Comparison of ENCODE assay signal across 8 cellular contexts in genomic region chr10:124152139-124152780, GRCh38. TPM values are rescaled to one million over a fixed set of nuclear protein-coding genes. Genes with fewer than 3 reads are reported as not detected.
A peak's percentile ranks its signal among the peaks of the same experiment; 100 is the strongest.
DNase-seq lines count a peak whose midpoint lies in the region; ATAC-seq and TF ChIP-seq lines count a peak whose summit lies in the region.

No MANE protein-coding gene starts in this region.

- TF ChIP-seq CTCF in PC-3 (conservative IDR thresholded peaks at IDR 0.05; ENCODE audit: low read depth, low read length) (no peak), foreskin keratinocyte (conservative IDR thresholded peaks at IDR 0.05) (no peak), prostate gland (IDR thresholded peaks at IDR 0.05) (no peak)

- H3K4me2 ChIP-seq in PC-3 (ENCODE audit: low read length) = peak overlapping the region; percentile 84

- DNase-seq in EL = peak; percentile 90
- peak; percentile 80 for DNase-seq in PC-3
- DNase-seq in foreskin keratinocyte = peak; percentile 59 to 79
- peak; percentile 52 for DNase-seq in prostate gland (ENCODE audit: low spot score)
- no peak for DNase-seq in CD8-positive, alpha-beta memory T cell
- DNase-seq in activated CD4-positive, alpha-beta memory T cell treated with anti-CD3 and anti-CD28 coated beads, Interleukin-2, amount 10 ng/mL, durations not matched to agents 7 days and 5 days = no peak

- H4K20me1 ChIP-seq in PC-3 (ENCODE audit: low read length) = no peaks in the 10 kb centered on the region

- BruUV-seq in PC-3 (replicated peaks; lab: Mats Ljungman, UMichigan) = no TSS peak

- peak overlapping the region; percentile 87 for H3K9ac ChIP-seq in PC-3 (ENCODE audit: low read length)

- peak overlapping the region; percentile 99 for H3K27ac ChIP-seq in PC-3 (ENCODE audit: low read length)
- peak overlapping the region; percentile 32 for H3K27ac ChIP-seq in foreskin keratinocyte
- peak overlapping the region in 1 of 2 donors; percentile 12 for H3K27ac ChIP-seq in prostate gland
- no peak overlapping the region for H3K27ac ChIP-seq in CD8-positive, alpha-beta memory T cell (ENCODE audit: low read depth, low read length)

- no peak for TF ChIP-seq POLR2A in prostate gland (IDR thresholded peaks at IDR 0.05)

- peak overlapping the region; percentile 59 for H3K4me3 ChIP-seq in PC-3 (ENCODE audit: low read length)
- no peak overlapping the region for H3K4me3 ChIP-seq in prostate gland
- H3K4me3 ChIP-seq in CD8-positive, alpha-beta memory T cell (ENCODE audit: low read length) = no peak overlapping the region

- no peaks in the 10 kb centered on the region for H3K79me2 ChIP-seq in PC-3 (ENCODE audit: low read length)

- intact Hi-C loops in PC-3 (cut with micrococcal nuclease) = loop anchor here (1.0 to 2.0 kb wide), 3 partner anchors 45 to 103 kb away; no protein-coding TSS in a partner anchor
- intact Hi-C loops in prostate gland (cut with DNase I) = no loop called here

- H3K36me3 ChIP-seq in PC-3 (ENCODE audit: low read depth, low read length) = no peaks in the 10 kb centered on the region
- H3K36me3 ChIP-seq in prostate gland = no peaks in the 10 kb centered on the region
- no peaks in the 10 kb centered on the region for H3K36me3 ChIP-seq in CD8-positive, alpha-beta memory T cell (ENCODE audit: insufficient read depth, low read length)

- H3K9me3 ChIP-seq in PC-3 (ENCODE audit: low read length) (no peaks in the 10 kb centered on the region), prostate gland (no peaks in the 10 kb centered on the region)
- H3K9me3 ChIP-seq in CD8-positive, alpha-beta memory T cell (ENCODE audit: low read length) = no peaks in the 10 kb centered on the region

- H3K27me3 ChIP-seq in PC-3 (ENCODE audit: low read length) (no peaks in the 10 kb centered on the region), foreskin keratinocyte (no peaks in the 10 kb centered on the region), prostate gland (replicated peaks; ENCODE audit: insufficient read depth) (no peaks in the 10 kb centered on the region)
- H3K27me3 ChIP-seq in CD8-positive, alpha-beta memory T cell (ENCODE audit: insufficient read depth, low read length, poor library complexity, severe bottlenecking) = no peaks in the 10 kb centered on the region

- H3K27me3 Mint-ChIP-seq in CD8-positive, alpha-beta memory T cell = peaks cover 13 to 21% of the 10 kb centered on the region in 2 donors
- H3K27me3 Mint-ChIP-seq in activated CD4-positive, alpha-beta memory T cell treated with anti-CD3 and anti-CD28 coated beads, Interleukin-2, amount 10 ng/mL, durations not matched to agents 7 days and 5 days = peaks cover 9% of the 10 kb centered on the region

- no peaks in the 10 kb centered on the region for H3K36me3 Mint-ChIP-seq in CD8-positive, alpha-beta memory T cell
- H3K36me3 Mint-ChIP-seq in activated CD4-positive, alpha-beta memory T cell treated with anti-CD3 and anti-CD28 coated beads, Interleukin-2, amount 10 ng/mL, durations not matched to agents 7 days and 5 days (ENCODE audit: low read depth) = peaks cover 3% of the 10 kb centered on the region

- H3K9me2 ChIP-seq in PC-3 (replicated peaks; ENCODE audit: low read length) = no peaks in the 10 kb centered on the region

- POLR2A ChIA-PET in PC-3 (lab: Charles Lee; ENCODE audit: unreplicated experiment) = interaction anchor here (0.6 to 1.0 kb wide), 5 partner anchors 46 to 133 kb away, joined by 3 to 6 read pairs (median 4); partner anchors contain the start of gene CHST15
- POLR2A ChIA-PET in CD8-positive, alpha-beta memory T cell (lab: Charles Lee) = no interaction called here
- POLR2A ChIA-PET in activated CD4-positive, alpha-beta memory T cell treated with anti-CD3 and anti-CD28 coated beads, Interleukin-2, amount 10 ng/mL, durations not matched to agents 7 days and 5 days (lab: Charles Lee) = no interaction called here

- no peak overlapping the region for H3K27ac Mint-ChIP-seq in CD8-positive, alpha-beta memory T cell
- H3K27ac Mint-ChIP-seq in activated CD4-positive, alpha-beta memory T cell treated with anti-CD3 and anti-CD28 coated beads, Interleukin-2, amount 10 ng/mL, durations not matched to agents 7 days and 5 days = no peak overlapping the region

- H3F3A ChIP-seq in PC-3 (ENCODE audit: low read length, unreplicated experiment) = no peaks in the 10 kb centered on the region

- ATAC-seq in PC-3 (peak; percentile 73), foreskin keratinocyte (peak; percentile 64), GM19324 (IDR thresholded peaks at IDR 0.05; ENCODE audit: low FRiP score, unreplicated experiment) (no peak), GM19035 (IDR thresholded peaks at IDR 0.05; ENCODE audit: unreplicated experiment) (no peak)

- H3K4me1 ChIP-seq in PC-3 (ENCODE audit: insufficient read depth, low read length) (peaks cover 37% of the 10 kb centered on the region), foreskin keratinocyte (peaks cover 5% of the 10 kb centered on the region), prostate gland (replicated peaks) (peaks cover 4% of the 10 kb centered on the region)
- H3K4me1 ChIP-seq in CD8-positive, alpha-beta memory T cell (ENCODE audit: insufficient read depth, low read length) = peaks cover 19% of the 10 kb centered on the region

- peaks cover 0 to 3% (median 0%) of the 10 kb centered on the region in 3 donors for H3K4me1 Mint-ChIP-seq in CD8-positive, alpha-beta memory T cell
- H3K4me1 Mint-ChIP-seq in activated CD4-positive, alpha-beta memory T cell treated with anti-CD3 and anti-CD28 coated beads, Interleukin-2, amount 10 ng/mL, durations not matched to agents 7 days and 5 days = peaks cover 7% of the 10 kb centered on the region

- H3K4me3 Mint-ChIP-seq in CD8-positive, alpha-beta memory T cell = peak overlapping the region in 3 of 7 donors; percentile 42 to 55 (median 44)
- no peak overlapping the region for H3K4me3 Mint-ChIP-seq in activated CD4-positive, alpha-beta memory T cell treated with anti-CD3 and anti-CD28 coated beads, Interleukin-2, amount 10 ng/mL, durations not matched to agents 7 days and 5 days

- CTCF ChIA-PET in PC-3 (lab: Charles Lee) = interaction anchor here (0.6 to 0.9 kb wide), 3 partner anchors 126 to 237 kb away, joined by 3 to 4 read pairs (median 3); no protein-coding TSS in a partner anchor
- CTCF ChIA-PET in CD8-positive, alpha-beta memory T cell (lab: Charles Lee) = no interaction called here
- CTCF ChIA-PET in activated CD4-positive, alpha-beta memory T cell treated with anti-CD3 and anti-CD28 coated beads, Interleukin-2, amount 10 ng/mL, durations not matched to agents 7 days and 5 days (lab: Charles Lee) = no interaction called here

- no peaks in the 10 kb centered on the region for H3K9me3 Mint-ChIP-seq in CD8-positive, alpha-beta memory T cell
- no peaks in the 10 kb centered on the region for H3K9me3 Mint-ChIP-seq in activated CD4-positive, alpha-beta memory T cell treated with anti-CD3 and anti-CD28 coated beads, Interleukin-2, amount 10 ng/mL, durations not matched to agents 7 days and 5 days

- peak overlapping the region; percentile 72 for H2AFZ ChIP-seq in PC-3 (ENCODE audit: low read length)

- WGBS in prostate gland = 26% methylated on average over 25 of the region's 25 CpGs

RNA-seq across cellular contexts. Expression of gene CHST15, which starts 58.9 kb away (rescaled TPM):
- 16.4 and 17.1 TPM in 2 replicates for total RNA-seq in PC-3 (2014; rRNA removed)
- total RNA-seq in foreskin keratinocyte = 28.2 and 31.9 TPM in 2 replicates
- polyA plus RNA-seq in foreskin keratinocyte = 13.0 and 13.4 TPM in 2 replicates
- total RNA-seq in prostate gland = 10 to 100 TPM; 13.9 to 26.0 TPM
- total RNA-seq in CD8-positive, alpha-beta memory T cell = under 1 TPM; 0.18 to 0.24 TPM
- not detected for polyA plus RNA-seq in CD8-positive, alpha-beta memory T cell
- under 1 TPM; 0.10 to 0.20 TPM for total RNA-seq in activated CD4-positive, alpha-beta memory T cell treated with anti-CD3 and anti-CD28 coated beads, Interleukin-2, amount 10 ng/mL, durations not matched to agents 7 days and 5 days

Comparison
In these comparisons a context has a peak if more than half of its experiments do, and no peak if none do; other contexts are left out.
1. DNase-seq: peak in EL (single experiment), PC-3 (single experiment), foreskin keratinocyte (2 of 2) and prostate gland (single experiment); none in CD8-positive, alpha-beta memory T cell (0 of 5) and activated CD4-positive, alpha-beta memory T cell treated with anti-CD3 and anti-CD28 coated beads, Interleukin-2, amount 10 ng/mL, durations not matched to agents 7 days and 5 days (single experiment).
2. ATAC-seq: peak in PC-3 (single experiment) and foreskin keratinocyte (single experiment); none in GM19324 (single experiment) and GM19035 (single experiment).
3. RNA of gene CHST15, which starts 58.9 kb away (total RNA-seq): 28.2 to 31.9 TPM in foreskin keratinocyte, 13.9 to 26.0 TPM in prostate gland and 16.4 to 17.1 TPM in PC-3; 0.18 to 0.24 TPM in CD8-positive, alpha-beta memory T cell and 0.10 to 0.20 TPM in activated CD4-positive, alpha-beta memory T cell treated with anti-CD3 and anti-CD28 coated beads, Interleukin-2, amount 10 ng/mL, durations not matched to agents 7 days and 5 days; every median in the first group is over 10 times any median in the second.